17 cellular contexts compared by ENCODE assay signal in the genomic region with DNA sequence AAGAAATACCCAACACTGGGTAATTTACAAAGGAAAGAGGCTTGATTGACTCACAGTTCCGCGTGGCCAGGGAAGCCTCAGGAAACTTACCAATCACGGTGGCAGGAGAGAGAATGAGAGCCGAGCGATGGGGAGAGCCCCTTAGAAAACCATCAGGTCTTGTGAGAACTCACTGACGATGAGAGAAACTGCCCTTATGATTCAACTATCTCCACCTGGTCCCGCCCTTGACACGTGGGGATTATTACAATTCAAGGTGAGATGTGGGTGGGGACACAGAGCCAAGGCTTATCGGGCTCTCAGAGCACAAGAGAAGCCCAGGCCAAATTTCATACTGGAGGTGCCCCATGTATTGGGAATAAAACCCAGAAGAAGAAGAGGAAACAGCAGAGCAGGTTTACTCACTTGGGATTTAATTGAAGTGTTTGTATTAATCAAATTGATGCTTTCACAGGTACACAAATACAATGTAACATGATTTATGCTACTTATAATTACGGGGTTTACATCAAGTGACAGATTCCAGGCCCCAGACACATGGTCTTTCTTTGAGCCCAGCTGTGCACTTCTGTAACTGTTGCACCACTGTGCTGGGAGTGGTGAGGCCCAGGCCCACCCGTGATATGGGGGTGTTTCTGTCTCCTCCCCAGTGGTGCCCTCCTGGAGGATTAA. TPM values are rescaled to one million over a fixed set of nuclear protein-coding genes. Genes with fewer than 3 reads are reported as not detected.
A peak's percentile ranks its signal among the peaks of the same experiment; 100 is the strongest.
DNase-seq lines count a peak whose midpoint lies in the region; ATAC-seq and TF ChIP-seq lines count a peak whose summit lies in the region.
"Had no signal": no experiment of that assay in that cellular context is flagged by ENCODE, and none has a peak within 500 bp of the region (broad histone marks: within the 10 kb centered on the region; RNA-seq: fewer than 3 reads in every experiment).

No MANE protein-coding gene starts in this region.

- RAD21 ChIA-PET in HCT116 (lab: Charles Lee; ENCODE audit: low non-redundant PET in 1 of 2, low total read pairs in 2 of 2, uncharacterized antibody in 2 of 2, unreplicated experiment in 2 of 2): no interaction called here

- intact Hi-C loops in HCT116 (cut with micrococcal nuclease): no loop called here

- no peak overlapping the region for H3K4me2 ChIP-seq in HCT116 (ENCODE audit: low read length)
- H3K4me2 ChIP-seq in mesenchymal stem cell (ENCODE audit: low read length, poor library complexity, severe bottlenecking): no peak overlapping the region

- H3K4me3 Mint-ChIP-seq in T-helper 17 cell: peak overlapping the region; percentile 25
- H3K4me3 Mint-ChIP-seq: activated B cell treated with CpG ODN at 0.5 μM for 24 hours; activated naive CD8-positive, alpha-beta T cell; nephron progenitor cell had no signal

- no peak overlapping the region for H3K27ac Mint-ChIP-seq in T-helper 17 cell
- H3K27ac Mint-ChIP-seq: activated B cell treated with CpG ODN at 0.5 μM for 24 hours; activated naive CD8-positive, alpha-beta T cell; nephron progenitor cell had no signal

- H3K79me1 ChIP-seq in mesenchymal stem cell (replicated peaks; ENCODE audit: low read length, poor library complexity, severe bottlenecking): no peaks in the 10 kb centered on the region

- POLR2A ChIA-PET in HCT116 (lab: Charles Lee): no interaction called here

- no peak overlapping the region for H3K23ac ChIP-seq in mesenchymal stem cell (ENCODE audit: low read length in 2 of 2)

- H2BK5ac ChIP-seq in mesenchymal stem cell (ENCODE audit: low read depth, low read length, poor library complexity, severe bottlenecking): no peak overlapping the region

- BruUV-seq in HCT116 (replicated peaks; lab: Mats Ljungman, UMichigan): no TSS peak

- no peak overlapping the region for H3K14ac ChIP-seq in mesenchymal stem cell (ENCODE audit: low read length in 2 of 2)

- H3K4me1 ChIP-seq in HCT116 (ENCODE audit: control insufficient read depth in 1 of 2, insufficient read depth in 2 of 2, low read length in 2 of 2) (peaks cover 4 to 5% of the 10 kb centered on the region in 2 experiments; a peak in 3 of 4 replicates), mesenchymal stem cell (ENCODE audit: control insufficient read depth, insufficient read depth, low read depth, low read length) (peaks cover 6% of the 10 kb centered on the region)
- H3K4me1 ChIP-seq: lower lobe of right lung had no signal

- H3K79me2 ChIP-seq in HCT116 (ENCODE audit: insufficient read depth, low read length): no peaks in the 10 kb centered on the region

- peak overlapping the region in 1 of 2 experiments; percentile 24 for H3K4ac ChIP-seq in mesenchymal stem cell (ENCODE audit: low read depth in 1 of 2, low read length in 2 of 2)

- no peak overlapping the region for H2BK12ac ChIP-seq in mesenchymal stem cell (ENCODE audit: low read length in 2 of 2)

- no peak for TF ChIP-seq POLR2A in HCT116 (IDR thresholded peaks at IDR 0.05; ENCODE audit: borderline replicate concordance, extremely low read depth, insufficient read depth, insufficient read length)

- 82% methylated on average over 11 of the region's 11 CpGs for WGBS in mesenchymal stem cell

- no peak overlapping the region for H4K91ac ChIP-seq in mesenchymal stem cell (ENCODE audit: low read length)

- no peaks in the 10 kb centered on the region for H3K9me2 ChIP-seq in HCT116 (ENCODE audit: insufficient read depth)

- ATAC-seq in HCT116 (peak; percentile 19; the same call in 1 of the 2 replicates), T-helper 17 cell (no peak), HG03135 (IDR thresholded peaks at IDR 0.05; ENCODE audit: unreplicated experiment) (no peak), HG02840 (IDR thresholded peaks at IDR 0.05; ENCODE audit: low FRiP score, unreplicated experiment) (no peak), HG03139 (IDR thresholded peaks at IDR 0.05; ENCODE audit: unreplicated experiment) (no peak)
- ATAC-seq: lower lobe of right lung, PC-3 had no signal

- H3K27me3 ChIP-seq in HCT116 (ENCODE audit: insufficient read depth, low read length) (0 out of 2 replicates have a peak, but pooled peaks cover 3% of the 10 kb centered on the region), mesenchymal stem cell (ENCODE audit: control insufficient read depth in 1 of 2, insufficient read depth in 1 of 2, low read length in 2 of 2) (peaks cover 17 to 53% of the 10 kb centered on the region in 2 experiments)

- CTCF ChIA-PET in HCT116 (lab: Charles Lee): no interaction called here

- no peak for TF ChIP-seq CTCF in HCT116 (IDR thresholded peaks at IDR 0.05 in 2 of 3, conservative IDR thresholded peaks at IDR 0.05 in 1 of 3; ENCODE audit: borderline replicate concordance in 1 of 3, insufficient read depth in 1 of 3, low read depth in 2 of 3, low read length in 2 of 3)

- peaks cover 14% of the 10 kb centered on the region for H3K27me3 Mint-ChIP-seq in T-helper 17 cell

- no peak overlapping the region for H2BK120ac ChIP-seq in mesenchymal stem cell (ENCODE audit: low read depth, low read length)

- H3K9ac ChIP-seq in HCT116 (ENCODE audit: low read length) (no peak overlapping the region), mesenchymal stem cell (ENCODE audit: low read length) (no peak overlapping the region)

- H4K8ac ChIP-seq in mesenchymal stem cell (ENCODE audit: low read length): no peak overlapping the region

- H3K36me3 ChIP-seq in HCT116 (ENCODE audit: control insufficient read depth in 1 of 2, insufficient read depth in 2 of 2, low read length in 2 of 2) (no peaks in the 10 kb centered on the region), mesenchymal stem cell (ENCODE audit: control insufficient read depth in 1 of 2, insufficient read depth in 2 of 2, low read depth in 1 of 2, low read length in 2 of 2) (no peaks in the 10 kb centered on the region)
- H3K36me3 ChIP-seq: lower lobe of right lung had no signal

- H3K4me3 ChIP-seq in HCT116 (replicated peaks in 1 of 2; ENCODE audit: low read depth in 1 of 2, low read length in 2 of 2): no peak overlapping the region
- no peak overlapping the region for H3K4me3 ChIP-seq in mesenchymal stem cell (ENCODE audit: insufficient read depth in 1 of 2, low read depth in 1 of 2, low read length in 2 of 2)
- H3K4me3 ChIP-seq: lower lobe of right lung had no signal

- no peaks in the 10 kb centered on the region for H3K36me3 Mint-ChIP-seq in T-helper 17 cell (ENCODE audit: low read depth)
- H3K36me3 Mint-ChIP-seq: activated naive CD8-positive, alpha-beta T cell had no signal

- H2AK5ac ChIP-seq in mesenchymal stem cell (ENCODE audit: low read length, severe bottlenecking): no peak overlapping the region

- peak overlapping the region; percentile 2 to 49 for H3K18ac ChIP-seq in mesenchymal stem cell (ENCODE audit: low read depth in 1 of 2, low read length in 2 of 2)

- H4K20me1 ChIP-seq in HCT116 (ENCODE audit: insufficient read depth): no peaks in the 10 kb centered on the region

- H2BK15ac ChIP-seq in mesenchymal stem cell (ENCODE audit: low read depth, poor library complexity, severe bottlenecking): no peak overlapping the region

- H3K27ac ChIP-seq in HCT116 (ENCODE audit: low read depth, low read length): no peak overlapping the region
- H3K27ac ChIP-seq in mesenchymal stem cell (ENCODE audit: low read length, poor library complexity, severe bottlenecking): no peak overlapping the region
- H3K27ac ChIP-seq: lower lobe of right lung had no signal

- H2AFZ ChIP-seq in HCT116 (ENCODE audit: low read depth, low read length, poor library complexity, severe bottlenecking): no peak overlapping the region
- H2AFZ ChIP-seq in mesenchymal stem cell (ENCODE audit: low read depth, low read length): no peak overlapping the region

- no peak for DNase-seq in HCT116 (ENCODE audit: low read depth, low spot score)
- peak; percentile 92 for DNase-seq in NCI-H1417 treated with DMSO at 0.1 percent for 48 hours (lab: John Stamatoyannopoulos, UW)
- no peak for DNase-seq in T-helper 17 cell
- no peak for DNase-seq in mesenchymal stem cell
- DNase-seq: activated B cell treated with CpG ODN at 0.5 μM for 24 hours; caudate nucleus; lower lobe of right lung; nephron progenitor cell; PC-3; retina; stimulated activated CD4-positive, alpha-beta T cell treated with anti-CD3 and anti-CD28 coated beads, Interleukin-2, amount 100 ng/mL, for 24 hours; SW 1271; trophoblast cell had no signal

- no peak for TF ChIP-seq RAD21 in HCT116 (IDR thresholded peaks at IDR 0.05; ENCODE audit: low read depth)

- H3K4me1 Mint-ChIP-seq in T-helper 17 cell: peaks cover 10% of the 10 kb centered on the region
- H3K4me1 Mint-ChIP-seq: activated B cell treated with CpG ODN at 0.5 μM for 24 hours had no signal

- H3K9me3 ChIP-seq in HCT116 (ENCODE audit: control insufficient read depth in 1 of 2, insufficient read depth in 1 of 2, low read depth in 1 of 2, low read length in 2 of 2) (no peaks in the 10 kb centered on the region), T-helper 17 cell (ENCODE audit: control insufficient read depth, low read length, poor library complexity, severe bottlenecking) (no peaks in the 10 kb centered on the region), mesenchymal stem cell (ENCODE audit: control insufficient read depth, low read length) (no peaks in the 10 kb centered on the region)
- H3K9me3 ChIP-seq: lower lobe of right lung had no signal

TF ChIP-seq in HCT116, 20 proteins besides CTCF, POLR2A, EP300 and RAD21:
- TF ChIP-seq, protein P1, sequence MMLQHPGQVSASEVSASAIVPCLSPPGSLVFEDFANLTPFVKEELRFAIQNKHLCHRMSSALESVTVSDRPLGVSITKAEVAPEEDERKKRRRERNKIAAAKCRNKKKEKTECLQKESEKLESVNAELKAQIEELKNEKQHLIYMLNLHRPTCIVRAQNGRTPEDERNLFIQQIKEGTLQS (IDR thresholded peaks at IDR 0.05): no peak
- TF ChIP-seq POLR2AphosphoS5 (IDR thresholded peaks at IDR 0.05; ENCODE audit: low read depth, low read length) (no peak), EGR1 (IDR thresholded peaks at IDR 0.05; ENCODE audit: low read depth) (no peak)

RNA-seq across cellular contexts. Expression of gene CCDC85C, which starts 8.2 kb away (rescaled TPM):
- 42.3 TPM for total RNA-seq in HCT116 (2021; ENCODE audit: unreplicated experiment)
- 32.0 and 36.2 TPM in 2 replicates for polyA plus RNA-seq in HCT116 (2012)
- 1 to 10 TPM; 8.3 to 9.3 TPM for total RNA-seq in T-helper 17 cell
- polyA plus RNA-seq in mesenchymal stem cell (2013, experiment 1 of 2): 1.1 TPM
- 1.2 TPM for polyA plus RNA-seq in mesenchymal stem cell (2013, experiment 2 of 2)

RNA-seq across cellular contexts. Expression of gene HHIPL1, which starts 32.7 kb away (rescaled TPM):
- total RNA-seq in HCT116 (2021; ENCODE audit: unreplicated experiment) (not detected), T-helper 17 cell (under 1 TPM; 0.12 to 0.21 TPM)
- polyA plus RNA-seq in HCT116 (2012): 0.02 and 0.03 TPM in 2 replicates
- 0.48 TPM for polyA plus RNA-seq in mesenchymal stem cell (2013, experiment 1 of 2)
- polyA plus RNA-seq in mesenchymal stem cell (2013, experiment 2 of 2): 0.58 TPM
- total RNA-seq: activated B cell treated with CpG ODN at 0.5 μM for 24 hours had no signal
